In the genomic region with DNA sequence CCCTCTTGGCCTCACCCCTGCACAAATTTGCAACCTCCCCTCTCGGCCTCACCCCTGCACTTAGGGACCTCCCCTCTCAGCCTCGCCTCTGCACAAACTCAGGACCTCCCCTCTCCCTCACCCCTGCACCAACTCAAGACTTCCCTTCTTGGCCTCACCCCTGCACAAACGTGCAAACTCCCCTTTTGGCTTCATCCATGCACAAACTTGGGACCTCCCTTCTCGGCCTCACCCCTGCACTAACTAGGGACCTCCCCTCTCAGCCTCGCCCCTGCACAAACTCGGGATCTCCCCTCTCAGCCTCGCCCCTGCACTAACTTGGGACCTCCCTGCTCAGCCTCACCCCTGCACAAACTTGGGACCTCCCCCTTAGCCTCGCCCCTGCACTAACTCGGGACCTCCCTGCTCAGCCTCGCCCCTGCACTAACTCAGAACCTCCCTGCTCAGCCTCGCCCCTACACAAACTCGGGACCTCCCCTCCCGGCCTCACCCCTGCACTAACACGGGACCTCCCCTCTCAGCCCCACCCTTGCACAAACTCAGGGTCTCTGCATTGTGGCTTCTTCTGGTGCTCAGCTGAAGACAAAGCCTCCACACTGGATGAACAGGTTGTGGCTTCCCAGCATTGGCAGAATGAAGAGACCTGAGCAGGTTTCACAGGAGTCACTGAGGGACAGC, we compare ENCODE assay signal across 1 cellular context.
TF ChIP-seq lines count a peak whose summit lies in the region.

No MANE protein-coding gene starts in this region.

TF ChIP-seq in HepG2, 621 proteins besides CTCF, POLR2A, EP300 and RAD21:
- TF ChIP-seq CHD4 (IDR thresholded peaks at IDR 0.05; ENCODE audit: borderline replicate concordance, low read length) (0 out of 2 replicates have a peak, but pooled peaks have one; percentile 43), ZSCAN25 (CRISPR knock-in tag; IDR thresholded peaks at IDR 0.05) (peak; percentile 97), ZBTB21 (CRISPR knock-in tag; IDR thresholded peaks at IDR 0.05) (no peak), REL (CRISPR knock-in tag; conservative IDR thresholded peaks at IDR 0.05) (no peak), DR1 (CRISPR knock-in tag; IDR thresholded peaks at IDR 0.05) (no peak), ZNF7 (CRISPR knock-in tag; IDR thresholded peaks at IDR 0.05) (no peak)
